ENCODE assay signal across 8 cellular contexts in the genomic region with DNA sequence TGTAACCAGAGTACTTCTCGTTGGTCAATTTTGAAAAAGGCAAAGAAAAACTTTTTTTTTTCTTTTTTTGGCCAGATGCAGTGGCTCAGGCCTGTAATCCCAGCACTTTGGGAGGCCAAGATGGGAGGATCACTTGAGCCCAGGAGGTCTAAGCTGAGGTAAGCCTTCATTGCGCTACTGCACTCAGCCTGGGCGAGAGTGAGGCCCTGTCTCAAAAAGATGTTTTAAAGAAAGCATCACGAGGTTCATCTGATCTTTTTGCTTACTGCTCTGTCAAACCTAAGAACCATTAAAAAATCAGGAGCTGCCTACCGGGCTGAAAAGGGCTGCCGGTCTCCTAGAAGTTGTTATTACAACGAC. TPM values are rescaled to one million over a fixed set of nuclear protein-coding genes. Genes with fewer than 3 reads are reported as not detected.
A peak's percentile ranks its signal among the peaks of the same experiment; 100 is the strongest.
DNase-seq lines count a peak whose midpoint lies in the region; ATAC-seq, FAIRE-seq and TF ChIP-seq lines count a peak whose summit lies in the region.

No MANE protein-coding gene starts in this region.

- CTCF ChIA-PET in activated naive CD4-positive, alpha-beta T cell treated with anti-CD3 and anti-CD28 coated beads for 36 hours (lab: Charles Lee): interaction anchor here (0.5 to 2.0 kb wide), 7 partner anchors 22 to 1941 kb away, joined by 3 to 9 read pairs (median 3); a partner anchor contains a TSS
- CTCF ChIA-PET in SK-N-SH (lab: Yijun Ruan, JAX): interaction anchor here (1.0 to 3.0 kb wide), 6 partner anchors 30 to 266 kb away, joined by 3 to 14 read pairs (median 3); a partner anchor contains a TSS

- H3K4me3 ChIP-seq in SK-N-SH (ENCODE audit: low read depth in 2 of 2, low read length in 1 of 2) (peak overlapping the region; percentile 63 to 94), gastroesophageal sphincter (peak overlapping the region; percentile 75 to 81), small intestine (ENCODE audit: low read depth in 1 of 2, low read length in 2 of 2) (peak overlapping the region; percentile 41 to 65)

- no peaks in the 10 kb centered on the region for H3K9me2 ChIP-seq in SK-N-SH

- peak overlapping the region; percentile 96 for H3K27ac Mint-ChIP-seq in activated naive CD4-positive, alpha-beta T cell treated with anti-CD3 and anti-CD28 coated beads for 36 hours

- no peak for TF ChIP-seq POLR2A in gastroesophageal sphincter (IDR thresholded peaks at IDR 0.05)
- TF ChIP-seq POLR2A in GM18505 (IDR thresholded peaks at IDR 0.05; ENCODE audit: borderline replicate concordance, extremely low read depth, insufficient read depth, insufficient read length): no peak

- H3K36me3 ChIP-seq in SK-N-SH (replicated peaks in 1 of 2; ENCODE audit: control insufficient read depth in 1 of 2, insufficient read depth in 2 of 2, low read length in 1 of 2): peaks cover 30 to 32% of the 10 kb centered on the region in 2 experiments
- peaks cover 0 to 38% of the 10 kb centered on the region in 2 donors for H3K36me3 ChIP-seq in gastroesophageal sphincter
- H3K36me3 ChIP-seq in small intestine (ENCODE audit: control insufficient read depth in 2 of 2, insufficient read depth in 2 of 2, low read length in 2 of 2): peaks cover 0 to 6% of the 10 kb centered on the region in 2 donors

- no peaks in the 10 kb centered on the region for H4K20me1 ChIP-seq in SK-N-SH (ENCODE audit: insufficient read depth)

- intact Hi-C loops in activated naive CD4-positive, alpha-beta T cell treated with anti-CD3 and anti-CD28 coated beads for 36 hours (cut with micrococcal nuclease): loop anchor here (1.0 to 5.0 kb wide), 12 partner anchors 41 to 949 kb away; a partner anchor contains a TSS

- H3K27ac ChIP-seq in SK-N-SH (ENCODE audit: low read depth in 2 of 2, low read length in 1 of 2) (peak overlapping the region; percentile 81 to 86), gastroesophageal sphincter (peak overlapping the region; percentile 80 to 94 (median 94)), small intestine (ENCODE audit: low read depth in 1 of 2, low read length in 1 of 2) (peak overlapping the region; percentile 84 to 98)

- ATAC-seq in gastroesophageal sphincter (no peak), GM18505 (IDR thresholded peaks at IDR 0.05; ENCODE audit: unreplicated experiment) (no peak)

- H2AFZ ChIP-seq in SK-N-SH (ENCODE audit: low read depth): peak overlapping the region; percentile 99

- H3K9ac ChIP-seq in SK-N-SH: peak overlapping the region; percentile 89

- H3K4me1 Mint-ChIP-seq in activated naive CD4-positive, alpha-beta T cell treated with anti-CD3 and anti-CD28 coated beads for 36 hours (ENCODE audit: low read depth): peaks cover 28% of the 10 kb centered on the region

- TF ChIP-seq CTCF in SK-N-SH (IDR thresholded peaks at IDR 0.05) (no peak), gastroesophageal sphincter (IDR thresholded peaks at IDR 0.05) (no peak)

- peak overlapping the region; percentile 83 for H3K4me3 Mint-ChIP-seq in activated naive CD4-positive, alpha-beta T cell treated with anti-CD3 and anti-CD28 coated beads for 36 hours

- peak overlapping the region; percentile 94 for H3K4me2 ChIP-seq in SK-N-SH

- FAIRE-seq in small intestine (lab: Jason Lieb, UNC): no peak

- 8% methylated on average over 7 of the region's 7 CpGs for WGBS in SK-N-SH (ENCODE audit: low lambda C conversion rate)
- 3 to 18% methylated on average over 4 to 6 of the region's 7 CpGs for WGBS in gastroesophageal sphincter (ENCODE audit: low coverage in 1 of 2), 2 donors
- whole genome bisulfite sequencing in small intestine, 3 donors: 5 to 16% (median 7%) methylated on average over 7 of the region's 7 CpGs

- no peak for DNase-seq in activated naive CD4-positive, alpha-beta T cell treated with anti-CD3 and anti-CD28 coated beads for 36 hours
- no peak for DNase-seq in activated naive CD4-positive, alpha-beta T cell treated with Interleukin-2 at 50 U/mL for 16 hours
- no peak for DNase-seq in SK-N-SH
- no peak for DNase-seq in small intestine
- DNase-seq in NCI-H2029 treated with DMSO at 0.1 percent for 48 hours (lab: John Stamatoyannopoulos, UW): no peak
- DNase-seq in NCI-H1092 (lab: John Stamatoyannopoulos, UW): no peak

- H3K27me3 Mint-ChIP-seq in activated naive CD4-positive, alpha-beta T cell treated with anti-CD3 and anti-CD28 coated beads for 36 hours (ENCODE audit: low read depth): no peaks in the 10 kb centered on the region

- H3K36me3 Mint-ChIP-seq in activated naive CD4-positive, alpha-beta T cell treated with anti-CD3 and anti-CD28 coated beads for 36 hours (ENCODE audit: low read depth): peaks cover 32% of the 10 kb centered on the region

- H3K9me3 ChIP-seq in SK-N-SH (no peaks in the 10 kb centered on the region), gastroesophageal sphincter (no peaks in the 10 kb centered on the region), small intestine (ENCODE audit: control insufficient read depth, low read depth) (no peaks in the 10 kb centered on the region)

- H3K4me1 ChIP-seq in SK-N-SH (ENCODE audit: control insufficient read depth in 1 of 2, insufficient read depth in 2 of 2, low read depth in 1 of 2, low read length in 1 of 2): peaks cover 6% of the 10 kb centered on the region in 2 experiments; a peak in 2 of 4 replicates
- peaks cover 0 to 27% (median 3%) of the 10 kb centered on the region in 3 donors for H3K4me1 ChIP-seq in gastroesophageal sphincter
- H3K4me1 ChIP-seq in small intestine (ENCODE audit: control insufficient read depth in 2 of 2, insufficient read depth in 1 of 2, low read depth in 1 of 2, low read length in 1 of 2): peaks cover 0 to 6% of the 10 kb centered on the region in 2 donors

- no peak for TF ChIP-seq EP300 in SK-N-SH (IDR thresholded peaks at IDR 0.05; ENCODE audit: borderline replicate concordance in 1 of 2, low read depth in 1 of 2, low read length in 1 of 2)
- TF ChIP-seq EP300 in gastroesophageal sphincter (IDR thresholded peaks at IDR 0.05): no peak

- TF ChIP-seq RAD21 in SK-N-SH (IDR thresholded peaks at IDR 0.05; ENCODE audit: low read length): no peak

- no peaks in the 10 kb centered on the region for H3K9me3 Mint-ChIP-seq in activated naive CD4-positive, alpha-beta T cell treated with anti-CD3 and anti-CD28 coated beads for 36 hours

- POLR2A ChIA-PET in SK-N-SH (lab: Yijun Ruan, JAX): interaction anchor here (1.2 kb wide), 1 partner anchor 205 kb away, joined by 5 read pairs; a partner anchor contains a TSS

- H3K27me3 ChIP-seq in SK-N-SH (ENCODE audit: insufficient read depth) (no peaks in the 10 kb centered on the region), gastroesophageal sphincter (no peaks in the 10 kb centered on the region), small intestine (ENCODE audit: control insufficient read depth in 2 of 2, insufficient read depth in 2 of 2, low read length in 2 of 2) (no peaks in the 10 kb centered on the region)

- no peaks in the 10 kb centered on the region for H3F3A ChIP-seq in SK-N-SH (replicated peaks; ENCODE audit: insufficient read depth)

- H3K79me2 ChIP-seq in SK-N-SH (ENCODE audit: insufficient read depth): peaks cover 26% of the 10 kb centered on the region

TF ChIP-seq in SK-N-SH, 30 proteins besides CTCF, POLR2A, EP300 and RAD21:
- no peak for TF ChIP-seq SIN3A (IDR thresholded peaks at IDR 0.05; ENCODE audit: borderline replicate concordance, low read depth, low read length)
TF ChIP-seq in SK-N-SH: peak in this region for 0.

RNA-seq across cellular contexts. Expression of a gene that starts 0.6 kb away (rescaled TPM):
- total RNA-seq in activated naive CD4-positive, alpha-beta T cell treated with anti-CD3 and anti-CD28 coated beads for 36 hours: 10 to 100 TPM; 15.8 to 18.3 TPM
- polyA plus RNA-seq in SK-N-SH (2012; rRNA removed): 14.5 and 23.5 TPM in 2 replicates
- polyA plus RNA-seq in SK-N-SH (2012; cell fraction: cytosol; rRNA removed): 30.9 and 44.9 TPM in 2 replicates
- 3.1 and 7.8 TPM in 2 replicates for polyA plus RNA-seq in SK-N-SH (2012; cell fraction: nucleus; rRNA removed)
- 10 to 100 TPM; 18.3 to 33.4 (median 21.9) TPM for total RNA-seq in gastroesophageal sphincter
- polyA plus RNA-seq in small intestine: 10 to 100 TPM in 2 of 3 donors, 1 to 10 TPM in 1; 8.3 to 30.3 (median 13.8) TPM
